Comparison of ENCODE assay signal across 1 cellular context in genomic region chr3:190097617-190098016, GRCh38.
TF ChIP-seq lines count a peak whose summit lies in the region.

No MANE protein-coding gene starts in this region.

TF ChIP-seq in GM23338, 12 proteins besides CTCF, POLR2A, EP300 and RAD21 (continued from another document):
- TF ChIP-seq REST (IDR thresholded peaks at IDR 0.05; ENCODE audit: unreplicated experiment), result no peak
- TF ChIP-seq ZNF331 (CRISPR knock-in tag; IDR thresholded peaks at IDR 0.05; ENCODE audit: low read depth), result no peak
- TF ChIP-seq POLR2AphosphoS5 (IDR thresholded peaks at IDR 0.05; ENCODE audit: low read depth), result no peak
- no peak for TF ChIP-seq ZNF114 (CRISPR knock-in tag; IDR thresholded peaks at IDR 0.05)
- no peak for TF ChIP-seq NANOG (IDR thresholded peaks at IDR 0.05; ENCODE audit: borderline replicate concordance)
- TF ChIP-seq EZH2 (IDR thresholded peaks at IDR 0.05; ENCODE audit: low read depth, unreplicated experiment), result no peak
- TF ChIP-seq ZNF462 (CRISPR knock-in tag; IDR thresholded peaks at IDR 0.05), result no peak
- no peak for TF ChIP-seq EZH2phosphoT487 (IDR thresholded peaks at IDR 0.05; ENCODE audit: unreplicated experiment)
